Comparison of ENCODE assay signal across 23 cellular contexts in genomic region chr6:150444308-150444707, GRCh38.
"Had no signal": no experiment of that assay in that cellular context is flagged by ENCODE, and none has a peak within 500 bp of the region (broad histone marks: within the 10 kb centered on the region; RNA-seq: fewer than 3 reads in every experiment).

No MANE protein-coding gene starts in this region.

- H3K4me2 ChIP-seq: hepatocyte had no signal

- H3K4me3 ChIP-seq: gastroesophageal sphincter, heart left ventricle, hepatocyte, left lung, lower lobe of right lung, mucosa of descending colon had no signal

- H2AFZ ChIP-seq: hepatocyte had no signal

- FAIRE-seq: colon, endometrium, frontal cortex had no signal

- H3K9me3 ChIP-seq: lower lobe of right lung, mucosa of descending colon had no signal

- H3K27me3 ChIP-seq: gastroesophageal sphincter, heart left ventricle, hepatocyte, left lung had no signal

- H3K27ac ChIP-seq: epithelial cell of prostate, foreskin keratinocyte, gastroesophageal sphincter, heart left ventricle, hepatocyte, left lung, lower lobe of right lung had no signal

- DNase-seq: cortex of kidney; effector CD8-positive, alpha-beta T cell; effector memory CD8-positive, alpha-beta T cell; endodermal cell; erythroblast; foreskin keratinocyte; heart left ventricle; hypothalamus; immature natural killer cell; islet precursor cell; left cardiac atrium; left lung; left ventricle myocardium superior; lower lobe of right lung; mesenchymal stem cell; mucosa of descending colon; naive B cell had no signal

- H3K36me3 ChIP-seq: gastroesophageal sphincter, heart left ventricle, left lung, lower lobe of right lung had no signal

- H3K4me1 ChIP-seq: foreskin keratinocyte, gastroesophageal sphincter, heart left ventricle, left lung, lower lobe of right lung had no signal

- H3K79me2 ChIP-seq: hepatocyte had no signal
